24 cellular contexts compared by ENCODE assay signal in the genomic region with DNA sequence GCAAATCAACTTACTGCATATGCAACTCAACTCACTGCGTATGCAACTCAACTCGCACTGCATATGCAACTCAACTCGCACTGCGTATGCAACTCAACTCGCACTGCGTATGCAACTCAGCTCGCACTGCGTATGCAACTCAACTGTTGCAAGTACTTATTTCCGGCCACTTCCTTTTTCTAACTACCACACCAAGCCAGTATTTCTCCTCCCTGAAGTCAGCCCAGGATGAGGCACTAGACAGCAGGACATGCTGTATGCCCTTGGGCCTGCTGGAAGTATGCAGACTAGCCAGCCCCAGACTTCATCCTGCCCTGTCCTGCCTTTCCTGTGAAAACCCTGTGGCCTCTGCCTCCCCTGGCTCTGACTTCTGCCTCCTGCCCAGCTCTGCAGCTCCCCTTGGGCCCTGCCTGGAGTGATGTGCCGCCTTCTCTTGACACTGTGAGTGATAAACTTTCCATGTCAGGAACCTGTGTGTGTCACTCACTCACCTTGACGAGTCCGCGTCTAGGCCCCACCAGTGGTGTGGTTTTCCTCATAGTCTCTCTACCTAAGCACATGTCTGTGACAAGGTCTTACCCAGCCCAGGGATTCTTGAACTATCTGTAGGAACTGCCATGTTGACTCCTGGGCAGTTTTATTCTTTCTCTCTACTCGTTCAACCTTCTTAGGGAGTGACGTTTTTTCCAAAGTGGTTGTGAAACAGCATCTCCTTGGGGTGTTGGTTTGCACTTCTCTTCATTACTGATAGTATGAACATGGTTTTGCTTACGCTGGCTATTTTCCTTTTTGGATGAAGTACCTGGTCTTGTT. TPM values are rescaled to one million over a fixed set of nuclear protein-coding genes. Genes with fewer than 3 reads are reported as not detected.
"Had no signal": no experiment of that assay in that cellular context is flagged by ENCODE, and none has a peak within 500 bp of the region (broad histone marks: within the 10 kb centered on the region; RNA-seq: fewer than 3 reads in every experiment).

No MANE protein-coding gene starts in this region.

- H3K27ac ChIP-seq: coronary artery, VCaP had no signal

- H3K27ac Mint-ChIP-seq: activated CD4-positive, alpha-beta T cell treated with anti-CD3 and anti-CD28 coated beads, Interleukin-2, amount 10 ng/mL, durations not matched to agents 24 days and 14 days; activated CD8-positive, alpha-beta memory T cell treated with anti-CD3 and anti-CD28 coated beads, Interleukin-2, amount 10 ng/mL, durations not matched to agents 7 days and 5 days; activated CD8-positive, alpha-beta T cell treated with anti-CD3 and anti-CD28 coated beads for 36 hours; activated naive CD4-positive, alpha-beta T cell treated with anti-CD3 and anti-CD28 coated beads, Interleukin-2, amount 10 ng/mL, durations not matched to agents 7 days and 5 days; progenitor cell of endocrine pancreas; T-helper 17 cell had no signal

- H3K4me3 Mint-ChIP-seq: activated CD4-positive, alpha-beta T cell treated with anti-CD3 and anti-CD28 coated beads, Interleukin-2, amount 10 ng/mL, durations not matched to agents 24 days and 14 days; activated CD8-positive, alpha-beta memory T cell treated with anti-CD3 and anti-CD28 coated beads, Interleukin-2, amount 10 ng/mL, durations not matched to agents 7 days and 5 days; activated CD8-positive, alpha-beta T cell treated with anti-CD3 and anti-CD28 coated beads for 36 hours; activated naive CD4-positive, alpha-beta T cell treated with anti-CD3 and anti-CD28 coated beads, Interleukin-2, amount 10 ng/mL, durations not matched to agents 7 days and 5 days; naive B cell; neural crest cell; T-helper 17 cell had no signal

- H3K27me3 Mint-ChIP-seq: activated CD4-positive, alpha-beta T cell treated with anti-CD3 and anti-CD28 coated beads, Interleukin-2, amount 10 ng/mL, durations not matched to agents 24 days and 14 days; activated CD8-positive, alpha-beta memory T cell treated with anti-CD3 and anti-CD28 coated beads, Interleukin-2, amount 10 ng/mL, durations not matched to agents 7 days and 5 days; activated CD8-positive, alpha-beta T cell treated with anti-CD3 and anti-CD28 coated beads for 36 hours; activated naive CD4-positive, alpha-beta T cell treated with anti-CD3 and anti-CD28 coated beads, Interleukin-2, amount 10 ng/mL, durations not matched to agents 7 days and 5 days; naive B cell; progenitor cell of endocrine pancreas; T-helper 17 cell had no signal

- DNase-seq: activated CD4-positive, alpha-beta T cell treated with anti-CD3 and anti-CD28 coated beads, Interleukin-2, amount 10 ng/mL, durations not matched to agents 24 days and 14 days; activated CD8-positive, alpha-beta memory T cell treated with anti-CD3 and anti-CD28 coated beads, Interleukin-2, amount 10 ng/mL, durations not matched to agents 7 days and 5 days; activated CD8-positive, alpha-beta T cell treated with anti-CD3 and anti-CD28 coated beads for 36 hours; activated effector memory CD4-positive, alpha-beta T cell treated with anti-CD3 and anti-CD28 coated beads, Interleukin-2, amount 50 U/mL, for 16 hours; activated naive CD4-positive, alpha-beta T cell treated with anti-CD3 and anti-CD28 coated beads, Interleukin-2, amount 10 ng/mL, durations not matched to agents 7 days and 5 days; activated T-cell treated with anti-CD3 and anti-CD28 coated beads for 4 hours; amygdala; cerebellar nuclear complex; heart right ventricle; islet precursor cell; left cardiac atrium; naive B cell; retina; spleen; stimulated activated CD4-positive, alpha-beta T cell treated with anti-CD3 and anti-CD28 coated beads, Interleukin-4, amount 100 ng/mL, for 1 hour; stimulated activated naive CD4-positive, alpha-beta T cell treated with Interleukin-2 at 50 U/mL for 16 hours; T-helper 17 cell had no signal

- H3K27me3 ChIP-seq: heart right ventricle, spleen had no signal

- H3K4me1 Mint-ChIP-seq: activated CD8-positive, alpha-beta memory T cell treated with anti-CD3 and anti-CD28 coated beads, Interleukin-2, amount 10 ng/mL, durations not matched to agents 7 days and 5 days; neural crest cell; T-helper 17 cell had no signal

- H3K9me3 Mint-ChIP-seq: activated CD8-positive, alpha-beta T cell treated with anti-CD3 and anti-CD28 coated beads for 36 hours had no signal

- H3K4me3 ChIP-seq: coronary artery, heart right ventricle, lung, spleen had no signal

RNA-seq across cellular contexts. Expression of gene SLC22A31, which starts 33.5 kb away (rescaled TPM):
- total RNA-seq: activated CD8-positive, alpha-beta memory T cell treated with anti-CD3 and anti-CD28 coated beads, Interleukin-2, amount 10 ng/mL, durations not matched to agents 7 days and 5 days; epithelial cell of proximal tubule; osteocyte had no signal
